Comparison of ENCODE assay signal across 23 cellular contexts in the genomic region with DNA sequence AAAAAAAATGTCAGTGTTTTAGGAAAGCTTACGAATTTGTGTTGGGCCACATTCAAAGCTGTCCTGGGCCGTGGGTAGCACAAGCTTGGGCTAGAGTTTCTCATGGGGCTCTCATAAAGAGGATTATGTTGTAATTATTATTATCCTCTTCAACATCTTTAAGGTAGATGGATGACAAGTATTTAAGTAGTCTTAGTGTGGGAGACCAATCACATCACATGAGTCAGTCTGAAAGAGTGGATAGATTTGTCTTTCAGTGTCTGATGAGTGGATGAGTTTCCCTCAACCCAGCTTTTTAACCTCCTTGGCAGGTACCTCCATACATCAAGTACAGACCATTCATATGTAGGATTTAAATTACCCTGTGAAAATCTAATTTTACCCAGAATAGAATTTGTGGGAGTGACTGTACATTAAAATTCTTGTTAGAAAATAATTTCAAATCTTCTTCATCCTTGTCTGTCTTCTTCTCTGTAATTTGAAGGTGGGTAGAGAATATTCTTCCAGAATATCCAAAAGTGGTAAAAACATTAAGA. TPM values are rescaled to one million over a fixed set of nuclear protein-coding genes. Genes with fewer than 3 reads are reported as not detected.
DNase-seq lines count a peak whose midpoint lies in the region; ATAC-seq, FAIRE-seq and TF ChIP-seq lines count a peak whose summit lies in the region.
"Had no signal": no experiment of that assay in that cellular context is flagged by ENCODE, and none has a peak within 500 bp of the region (broad histone marks: within the 10 kb centered on the region; RNA-seq: fewer than 3 reads in every experiment).

No MANE protein-coding gene starts in this region.

- H2AK5ac ChIP-seq in mesenchymal stem cell (ENCODE audit: low read length, severe bottlenecking) = no peak overlapping the region

- H3K4me3 ChIP-seq in SK-N-SH (ENCODE audit: low read depth in 2 of 2, low read length in 1 of 2) = no peak overlapping the region
- no peak overlapping the region for H3K4me3 ChIP-seq in astrocyte (ENCODE audit: insufficient read depth, low read depth, low read length)
- no peak overlapping the region for H3K4me3 ChIP-seq in mesenchymal stem cell (ENCODE audit: insufficient read depth in 1 of 2, low read depth in 1 of 2, low read length in 2 of 2)
- H3K4me3 ChIP-seq: ascending aorta, hepatocyte, SJSA1 had no signal

- WGBS in SK-N-SH (ENCODE audit: low lambda C conversion rate) = 96% methylated on average over 2 of the region's 2 CpGs
- WGBS in mesenchymal stem cell = 97% methylated on average over 2 of the region's 2 CpGs

- no peak overlapping the region for H4K8ac ChIP-seq in mesenchymal stem cell (ENCODE audit: low read length)

- DNase-seq in SK-N-SH (no peak), D721Med (ENCODE audit: insufficient read length, low spot score) (peak; percentile 86), astrocyte (ENCODE audit: low read depth) (no peak), mesenchymal stem cell (no peak), DMS79 (lab: John Stamatoyannopoulos, UW) (no peak)
- DNase-seq: 8988T; activated B cell treated with CpG ODN at 0.5 μM for 24 hours; activated gamma-delta T cell treated with Interleukin-2 at 50 U/mL for 16 hours; BE2C; IMR-90; kidney; NCI-H187; NCI-H510A; occipital lobe; right cardiac atrium; stimulated activated naive B cell treated with anti-CD40 and anti-IgM and Interleukin-4, amounts not matched to agents 10 μg/mL and 1 μg/mL and 100 μg/mL, for 72 hours had no signal

- ATAC-seq in SK-N-SH treated with all-trans-retinoic acid at 6 μM for 48 hours = no peak
- no peak for ATAC-seq in HG03565 (IDR thresholded peaks at IDR 0.05; ENCODE audit: unreplicated experiment)
- ATAC-seq: right cardiac atrium; stimulated activated naive B cell treated with anti-CD40 and anti-IgM and Interleukin-4, amounts not matched to agents 10 μg/mL and 1 μg/mL and 100 μg/mL, for 72 hours had no signal

- H3K27ac ChIP-seq in SK-N-SH (ENCODE audit: low read depth in 2 of 2, low read length in 1 of 2) = no peak overlapping the region
- H3K27ac ChIP-seq in astrocyte (ENCODE audit: low read depth, low read length) = no peak overlapping the region
- H3K27ac ChIP-seq in mesenchymal stem cell (ENCODE audit: low read length, poor library complexity, severe bottlenecking) = no peak overlapping the region
- H3K27ac ChIP-seq: ascending aorta, hepatocyte, SJSA1 had no signal

- no peak overlapping the region for H3K4me2 ChIP-seq in SK-N-SH
- no peak overlapping the region for H3K4me2 ChIP-seq in astrocyte (ENCODE audit: low read length)
- no peak overlapping the region for H3K4me2 ChIP-seq in mesenchymal stem cell (ENCODE audit: low read length, poor library complexity, severe bottlenecking)
- H3K4me2 ChIP-seq: hepatocyte had no signal

- POLR2A ChIA-PET in SK-N-SH (lab: Yijun Ruan, JAX) = no interaction called here

- TF ChIP-seq RAD21 in SK-N-SH (IDR thresholded peaks at IDR 0.05; ENCODE audit: low read length) = no peak

- H3K9me3 Mint-ChIP-seq in astrocyte (ENCODE audit: unreplicated experiment) (no peaks in the 10 kb centered on the region), nephron (no peaks in the 10 kb centered on the region)
- H3K9me3 Mint-ChIP-seq: activated B cell treated with CpG ODN at 0.5 μM for 24 hours; stimulated activated naive B cell treated with anti-CD40 and anti-IgM and Interleukin-4, amounts not matched to agents 10 μg/mL and 1 μg/mL and 100 μg/mL, for 72 hours; T-helper 2 cell treated with Interferon-gamma antibody and Interleukin-4, amounts not matched to agents 5 μg/mL and 100 μg/mL, for 36 hours had no signal

- H3K9me3 ChIP-seq in SK-N-SH (no peaks in the 10 kb centered on the region), astrocyte (ENCODE audit: insufficient read depth, low read depth, low read length) (no peaks in the 10 kb centered on the region), mesenchymal stem cell (ENCODE audit: control insufficient read depth, low read length) (no peaks in the 10 kb centered on the region)
- H3K9me3 ChIP-seq: ascending aorta, BE2C, SJSA1 had no signal

- peaks cover 6% of the 10 kb centered on the region for H3K4me1 Mint-ChIP-seq in astrocyte (ENCODE audit: low read depth, unreplicated experiment)
- peaks cover 26% of the 10 kb centered on the region for H3K4me1 Mint-ChIP-seq in nephron

- H4K20me1 ChIP-seq in SK-N-SH (ENCODE audit: insufficient read depth) (peaks cover 100% of the 10 kb centered on the region), astrocyte (ENCODE audit: insufficient read depth, low read length) (peaks cover 97% of the 10 kb centered on the region)

- no peak overlapping the region for H3K14ac ChIP-seq in mesenchymal stem cell (ENCODE audit: low read length in 2 of 2)

- H3K27me3 ChIP-seq in SK-N-SH (ENCODE audit: insufficient read depth) (no peaks in the 10 kb centered on the region), astrocyte (ENCODE audit: insufficient read depth, low read length) (no peaks in the 10 kb centered on the region), mesenchymal stem cell (ENCODE audit: control insufficient read depth in 1 of 2, insufficient read depth in 1 of 2, low read length in 2 of 2) (no peaks in the 10 kb centered on the region)
- H3K27me3 ChIP-seq: ascending aorta, BE2C, hepatocyte, SJSA1 had no signal

- H2BK120ac ChIP-seq in mesenchymal stem cell (ENCODE audit: low read depth, low read length) = no peak overlapping the region

- H3K4ac ChIP-seq in mesenchymal stem cell (ENCODE audit: low read depth in 1 of 2, low read length in 2 of 2) = no peak overlapping the region

- H3K4me1 ChIP-seq in SK-N-SH (ENCODE audit: control insufficient read depth in 1 of 2, insufficient read depth in 2 of 2, low read depth in 1 of 2, low read length in 1 of 2) (peaks cover 0 to 11% of the 10 kb centered on the region in 2 experiments; a peak in 1 of 4 replicates), astrocyte (ENCODE audit: insufficient read depth, low read length) (peaks cover 4% of the 10 kb centered on the region), mesenchymal stem cell (ENCODE audit: control insufficient read depth, insufficient read depth, low read depth, low read length) (peaks cover 12% of the 10 kb centered on the region)
- H3K4me1 ChIP-seq: BE2C, SJSA1 had no signal

- H2BK15ac ChIP-seq in mesenchymal stem cell (ENCODE audit: low read depth, poor library complexity, severe bottlenecking) = no peak overlapping the region

- H3K36me3 Mint-ChIP-seq in astrocyte (ENCODE audit: low read depth, unreplicated experiment) (no peaks in the 10 kb centered on the region), nephron (ENCODE audit: low read depth) (peaks cover 11% of the 10 kb centered on the region)

- no peak overlapping the region for H3K9ac ChIP-seq in SK-N-SH
- H3K9ac ChIP-seq in astrocyte (ENCODE audit: low read length) = no peak overlapping the region
- no peak overlapping the region for H3K9ac ChIP-seq in mesenchymal stem cell (ENCODE audit: low read length)

- no peak for TF ChIP-seq EP300 in SK-N-SH (IDR thresholded peaks at IDR 0.05; ENCODE audit: borderline replicate concordance in 1 of 2, low read depth in 1 of 2, low read length in 1 of 2)

- H3K27ac Mint-ChIP-seq in astrocyte (ENCODE audit: unreplicated experiment) = peak overlapping the region; percentile 3
- H3K27ac Mint-ChIP-seq in nephron = peak overlapping the region in 2 of 3 experiments; percentile 25 to 56
- H3K27ac Mint-ChIP-seq: activated B cell treated with CpG ODN at 0.5 μM for 24 hours; stimulated activated naive B cell treated with anti-CD40 and anti-IgM and Interleukin-4, amounts not matched to agents 10 μg/mL and 1 μg/mL and 100 μg/mL, for 72 hours; T-helper 2 cell treated with Interferon-gamma antibody and Interleukin-4, amounts not matched to agents 5 μg/mL and 100 μg/mL, for 36 hours had no signal

- H3K23ac ChIP-seq in mesenchymal stem cell (ENCODE audit: low read length in 2 of 2) = no peak overlapping the region

- H2BK5ac ChIP-seq in mesenchymal stem cell (ENCODE audit: low read depth, low read length, poor library complexity, severe bottlenecking) = no peak overlapping the region

- H3K18ac ChIP-seq in mesenchymal stem cell (ENCODE audit: low read depth in 1 of 2, low read length in 2 of 2) = no peak overlapping the region

- no peaks in the 10 kb centered on the region for H3K79me1 ChIP-seq in mesenchymal stem cell (replicated peaks; ENCODE audit: low read length, poor library complexity, severe bottlenecking)

- CTCF ChIA-PET in SK-N-SH (lab: Yijun Ruan, JAX) = no interaction called here

- peak; percentile 93 for FAIRE-seq in D721Med (lab: Jason Lieb, UNC)
- FAIRE-seq in astrocyte (lab: Jason Lieb, UNC) = peak; percentile 17
- FAIRE-seq: kidney had no signal

- H4K91ac ChIP-seq in mesenchymal stem cell (ENCODE audit: low read length) = no peak overlapping the region

- no peaks in the 10 kb centered on the region for H3K9me2 ChIP-seq in SK-N-SH

- H3K27me3 Mint-ChIP-seq in astrocyte (ENCODE audit: low read depth, unreplicated experiment) (no peaks in the 10 kb centered on the region), nephron (ENCODE audit: low read depth) (no peaks in the 10 kb centered on the region)
- H3K27me3 Mint-ChIP-seq: activated B cell treated with CpG ODN at 0.5 μM for 24 hours; stimulated activated naive B cell treated with anti-CD40 and anti-IgM and Interleukin-4, amounts not matched to agents 10 μg/mL and 1 μg/mL and 100 μg/mL, for 72 hours had no signal

- H2AFZ ChIP-seq in SK-N-SH (ENCODE audit: low read depth) (no peak overlapping the region), astrocyte (ENCODE audit: low read depth, low read length) (no peak overlapping the region), mesenchymal stem cell (ENCODE audit: low read depth, low read length) (no peak overlapping the region)
- H2AFZ ChIP-seq: hepatocyte had no signal

- TF ChIP-seq CTCF in SK-N-SH (IDR thresholded peaks at IDR 0.05) (no peak), D721Med (IDR thresholded peaks at IDR 0.05; ENCODE audit: insufficient read depth, missing control alignments) (no peak), astrocyte (IDR thresholded peaks at IDR 0.05; ENCODE audit: insufficient read depth, low read depth, low read length) (no peak), nephron (IDR thresholded peaks at IDR 0.05; ENCODE audit: unreplicated experiment in 3 of 3) (no peak)

- H3K36me3 ChIP-seq in SK-N-SH (replicated peaks in 1 of 2; ENCODE audit: control insufficient read depth in 1 of 2, insufficient read depth in 2 of 2, low read length in 1 of 2) (peaks cover 0 to 3% of the 10 kb centered on the region in 2 experiments), astrocyte (ENCODE audit: insufficient read depth, low read length) (no peaks in the 10 kb centered on the region), mesenchymal stem cell (ENCODE audit: control insufficient read depth in 1 of 2, insufficient read depth in 2 of 2, low read depth in 1 of 2, low read length in 2 of 2) (peaks cover 10 to 11% of the 10 kb centered on the region in 2 experiments)
- H3K36me3 ChIP-seq: ascending aorta, BE2C had no signal

- H3F3A ChIP-seq in SK-N-SH (replicated peaks; ENCODE audit: insufficient read depth) = peaks cover 8% of the 10 kb centered on the region

- H3K79me2 ChIP-seq in SK-N-SH (ENCODE audit: insufficient read depth) = peaks cover 100% of the 10 kb centered on the region
- H3K79me2 ChIP-seq in astrocyte (ENCODE audit: insufficient read depth, low read length) = peaks cover 100% of the 10 kb centered on the region

- no peak overlapping the region for H2BK12ac ChIP-seq in mesenchymal stem cell (ENCODE audit: low read length in 2 of 2)

- no peak overlapping the region for H3K4me3 Mint-ChIP-seq in astrocyte (ENCODE audit: unreplicated experiment)
- H3K4me3 Mint-ChIP-seq in nephron = no peak overlapping the region
- H3K4me3 Mint-ChIP-seq: activated B cell treated with CpG ODN at 0.5 μM for 24 hours; stimulated activated naive B cell treated with anti-CD40 and anti-IgM and Interleukin-4, amounts not matched to agents 10 μg/mL and 1 μg/mL and 100 μg/mL, for 72 hours; T-helper 2 cell treated with Interferon-gamma antibody and Interleukin-4, amounts not matched to agents 5 μg/mL and 100 μg/mL, for 36 hours had no signal

RNA-seq across cellular contexts. Expression of a gene that starts 17.3 kb away (rescaled TPM):
- polyA plus RNA-seq in SK-N-SH (2012; rRNA removed) = 37.3 and 47.3 TPM in 2 replicates
- 45.6 and 49.2 TPM in 2 replicates for polyA plus RNA-seq in SK-N-SH (2012; cell fraction: cytosol; rRNA removed)
- polyA plus RNA-seq in SK-N-SH (2012; cell fraction: nucleus; rRNA removed) = 61.0 and 71.3 TPM in 2 replicates
- 195 and 204 TPM in 2 replicates for total RNA-seq in astrocyte
- polyA plus RNA-seq in mesenchymal stem cell (2013, experiment 1 of 2) = 68.6 TPM
- 68.2 TPM for polyA plus RNA-seq in mesenchymal stem cell (2013, experiment 2 of 2)
